Comparison of ENCODE assay signal across 10 cellular contexts in the genomic region with DNA sequence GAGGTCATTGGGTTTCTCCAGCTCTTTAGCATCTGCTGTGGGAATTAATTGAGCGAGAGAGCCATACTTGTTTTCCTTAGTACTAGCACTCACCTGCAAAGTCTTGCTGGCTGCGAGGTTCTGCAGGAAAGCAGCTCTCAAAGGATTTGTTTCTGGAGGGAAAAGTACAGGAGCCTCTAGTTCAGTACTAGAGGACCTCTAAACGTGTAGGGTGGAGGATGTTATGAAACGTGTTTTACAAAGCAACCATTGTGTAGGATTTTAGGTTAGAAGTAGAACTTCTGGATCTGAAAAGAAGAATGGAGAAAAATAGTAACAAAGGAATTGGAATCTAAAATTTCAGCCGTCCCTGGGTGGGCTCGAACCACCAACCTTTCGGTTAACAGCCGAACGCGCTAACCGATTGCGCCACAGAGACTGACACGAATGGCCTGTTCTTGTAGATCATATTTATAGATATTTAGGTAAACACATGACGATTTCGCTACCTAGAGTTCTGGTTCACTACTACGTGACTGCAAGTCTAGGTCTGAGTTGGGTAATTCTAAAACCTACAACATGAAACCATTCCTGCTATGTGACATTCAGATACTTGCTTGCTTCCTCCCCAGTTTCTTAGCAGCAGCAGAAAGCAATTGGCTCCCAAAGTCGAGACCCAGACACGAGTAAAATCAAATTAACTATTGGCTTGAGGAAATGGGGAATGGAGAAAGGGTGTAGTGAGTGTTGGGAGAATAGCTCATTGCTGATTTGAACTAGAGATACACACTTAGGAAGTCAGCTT.
DNase-seq lines count a peak whose midpoint lies in the region; FAIRE-seq and TF ChIP-seq lines count a peak whose summit lies in the region.
"Had no signal": no experiment of that assay in that cellular context is flagged by ENCODE, and none has a peak within 500 bp of the region (broad histone marks: within the 10 kb centered on the region; RNA-seq: fewer than 3 reads in every experiment).

No MANE protein-coding gene starts in this region.

- intact Hi-C loops in sigmoid colon (cut with DNase I): no loop called here

- no peaks in the 10 kb centered on the region for H3K9me3 ChIP-seq in HUES64 (ENCODE audit: insufficient read depth, low read depth, low read length)
- H3K9me3 ChIP-seq in neural cell (ENCODE audit: low read length): no peaks in the 10 kb centered on the region
- no peaks in the 10 kb centered on the region for H3K9me3 ChIP-seq in sigmoid colon
- H3K9me3 ChIP-seq: HAP-1 had no signal

- H3K9ac ChIP-seq in HUES64 (ENCODE audit: low read depth, low read length) (0 out of 2 replicates have a peak overlapping the region, but pooled peaks have one; percentile 3), neural cell (ENCODE audit: low read length) (no peak overlapping the region)

- H3K27me3 ChIP-seq in HUES64 (ENCODE audit: insufficient read depth, low read length): peaks cover 45% of the 10 kb centered on the region
- peaks cover 54% of the 10 kb centered on the region for H3K27me3 ChIP-seq in neural cell (ENCODE audit: insufficient read depth, low read depth, low read length)
- peaks cover 0 to 50% (median 14%) of the 10 kb centered on the region in 3 donors for H3K27me3 ChIP-seq in sigmoid colon

- TF ChIP-seq CTCF in brain (conservative IDR thresholded peaks at IDR 0.05): no peak
- no peak for TF ChIP-seq CTCF in neural cell (IDR thresholded peaks at IDR 0.05; ENCODE audit: poor library complexity, severe bottlenecking)
- no peak for TF ChIP-seq CTCF in sigmoid colon (IDR thresholded peaks at IDR 0.05)

- H3F3A ChIP-seq in neural cell (ENCODE audit: insufficient read depth, low read length, poor library complexity, severe bottlenecking): no peaks in the 10 kb centered on the region

- WGBS in HUES64: 5% methylated on average over 17 of the region's 18 CpGs
- WGBS in sigmoid colon, 2 donors: 34 to 71% methylated on average over 18 of the region's 18 CpGs

- peaks cover 0 to 13% (median 0%) of the 10 kb centered on the region in 5 experiments for H3K9me3 Mint-ChIP-seq in brain

- no peak for TF ChIP-seq EP300 in neural cell (conservative IDR thresholded peaks at IDR 0.05; ENCODE audit: poor library complexity, severe bottlenecking)
- TF ChIP-seq EP300 in sigmoid colon (IDR thresholded peaks at IDR 0.05): no peak

- no peaks in the 10 kb centered on the region for H3K36me3 Mint-ChIP-seq in brain

- H3K36me3 ChIP-seq in HUES64 (ENCODE audit: insufficient read depth, low read length) (no peaks in the 10 kb centered on the region), neural cell (ENCODE audit: insufficient read depth, low read length) (no peaks in the 10 kb centered on the region), sigmoid colon (no peaks in the 10 kb centered on the region)
- H3K36me3 ChIP-seq: HAP-1 had no signal

- no peaks in the 10 kb centered on the region for H4K20me1 ChIP-seq in neural cell (ENCODE audit: insufficient read depth)

- H3K4me1 ChIP-seq in HUES64 (ENCODE audit: insufficient read depth, low read length) (no peaks in the 10 kb centered on the region), sigmoid colon (no peaks in the 10 kb centered on the region)
- H3K4me1 ChIP-seq: HAP-1 had no signal

- H3K9me2 ChIP-seq in neural cell (ENCODE audit: insufficient read depth, low read length): no peaks in the 10 kb centered on the region

- H2AFZ ChIP-seq in neural cell (ENCODE audit: low read depth, low read length): no peak overlapping the region

- H3K4me3 Mint-ChIP-seq in brain: peak overlapping the region; percentile 78 to 83 (median 82)

- no peak for FAIRE-seq in GM19239 (lab: Jason Lieb, UNC)
- FAIRE-seq: islet of Langerhans had no signal

- H3K27ac Mint-ChIP-seq in brain: peak overlapping the region in 3 of 5 experiments; percentile 10 to 57 (median 27)

- TF ChIP-seq RAD21 in neural cell (conservative IDR thresholded peaks at IDR 0.05): no peak

- DNase-seq in COLO829 (ENCODE audit: low spot score) (peak; percentile 74), SHP77 treated with DMSO at 0.1 percent for 48 hours (lab: John Stamatoyannopoulos, UW) (no peak), amygdala (lab: John Stamatoyannopoulos, UW) (no peak), sigmoid colon (no peak), GM19239 (ENCODE audit: insufficient read length, low spot score) (no peak)

- H3K4me2 ChIP-seq in neural cell (ENCODE audit: low read length): no peak overlapping the region

- H3K4me3 ChIP-seq in HUES64 (ENCODE audit: low read length) (peak overlapping the region; percentile 70), neural cell (ENCODE audit: low read length) (peak overlapping the region; percentile 50), sigmoid colon (no peak overlapping the region)
- H3K4me3 ChIP-seq: HAP-1 had no signal

- TF ChIP-seq POLR2A in sigmoid colon (IDR thresholded peaks at IDR 0.05): no peak

- peaks cover 80% of the 10 kb centered on the region for H3K27me3 Mint-ChIP-seq in brain

- H3K79me2 ChIP-seq in neural cell (replicated peaks; ENCODE audit: insufficient read depth, low read length): no peaks in the 10 kb centered on the region

- no peak overlapping the region for H3K27ac ChIP-seq in HUES64 (ENCODE audit: low read depth, low read length)
- no peak overlapping the region for H3K27ac ChIP-seq in neural cell (ENCODE audit: low read length)
- no peak overlapping the region for H3K27ac ChIP-seq in sigmoid colon

- H3K4me1 Mint-ChIP-seq in brain: peaks cover 25% of the 10 kb centered on the region

TF ChIP-seq in neural cell, 6 proteins besides CTCF, POLR2A, EP300 and RAD21:
- no peak for TF ChIP-seq POLR2AphosphoS5 (IDR thresholded peaks at IDR 0.05)
- no peak for TF ChIP-seq SMC3 (conservative IDR thresholded peaks at IDR 0.05; ENCODE audit: poor library complexity)
- no peak for TF ChIP-seq REST (IDR thresholded peaks at IDR 0.05; ENCODE audit: borderline replicate concordance)
- no peak for TF ChIP-seq TAF1 (IDR thresholded peaks at IDR 0.05; ENCODE audit: low read depth)
- TF ChIP-seq EZH2 (IDR thresholded peaks at IDR 0.05; ENCODE audit: borderline replicate concordance, insufficient read depth, low read length, poor library complexity, severe bottlenecking): no peak
- no peak for TF ChIP-seq MXI1 (conservative IDR thresholded peaks at IDR 0.05; ENCODE audit: poor library complexity, severe bottlenecking)

Comparison
In these comparisons a context has a peak if more than half of its experiments do, and no peak if none do; other contexts are left out.
1. H3K4me3 ChIP-seq: peak in HUES64 (single experiment) and neural cell (single experiment); none in sigmoid colon (0 of 4).